In genomic region chr17:28598799-28599310, GRCh38 we compare ENCODE assay signal across 1 cellular context.
TF ChIP-seq lines count a peak whose summit lies in the region.

TSS of gene SPAG5 (minus strand) at chr17:28599025. CDS start at chr17:28598946, 79 bp downstream.

TF ChIP-seq in GM12878, 131 proteins besides CTCF, POLR2A, EP300 and RAD21 (continued from another document):
- TF ChIP-seq ZNF592 (IDR thresholded peaks at IDR 0.05), result no peak
